ENCODE assay signal across 1 cellular context in the genomic region with DNA sequence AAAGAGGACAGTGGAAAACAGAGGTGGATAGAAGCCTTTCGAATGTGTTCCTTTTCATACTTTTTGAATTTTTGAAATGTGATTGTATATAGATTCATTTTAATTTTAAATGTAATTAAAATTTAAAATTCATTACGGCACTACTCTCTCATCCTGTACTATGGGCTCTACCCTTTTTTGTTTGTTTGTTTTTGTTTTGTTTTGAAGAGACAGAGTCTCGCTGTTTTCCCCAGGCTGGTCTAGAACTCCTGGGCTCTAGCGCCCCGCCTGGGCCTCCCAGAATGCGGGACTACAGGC.
A peak's percentile ranks its signal among the peaks of the same experiment; 100 is the strongest.
TF ChIP-seq lines count a peak whose summit lies in the region.

No MANE protein-coding gene starts in this region.

TF ChIP-seq in HEK293, 187 proteins besides CTCF, POLR2A, EP300 and RAD21 (continued from another document):
- TF ChIP-seq, protein P1, sequence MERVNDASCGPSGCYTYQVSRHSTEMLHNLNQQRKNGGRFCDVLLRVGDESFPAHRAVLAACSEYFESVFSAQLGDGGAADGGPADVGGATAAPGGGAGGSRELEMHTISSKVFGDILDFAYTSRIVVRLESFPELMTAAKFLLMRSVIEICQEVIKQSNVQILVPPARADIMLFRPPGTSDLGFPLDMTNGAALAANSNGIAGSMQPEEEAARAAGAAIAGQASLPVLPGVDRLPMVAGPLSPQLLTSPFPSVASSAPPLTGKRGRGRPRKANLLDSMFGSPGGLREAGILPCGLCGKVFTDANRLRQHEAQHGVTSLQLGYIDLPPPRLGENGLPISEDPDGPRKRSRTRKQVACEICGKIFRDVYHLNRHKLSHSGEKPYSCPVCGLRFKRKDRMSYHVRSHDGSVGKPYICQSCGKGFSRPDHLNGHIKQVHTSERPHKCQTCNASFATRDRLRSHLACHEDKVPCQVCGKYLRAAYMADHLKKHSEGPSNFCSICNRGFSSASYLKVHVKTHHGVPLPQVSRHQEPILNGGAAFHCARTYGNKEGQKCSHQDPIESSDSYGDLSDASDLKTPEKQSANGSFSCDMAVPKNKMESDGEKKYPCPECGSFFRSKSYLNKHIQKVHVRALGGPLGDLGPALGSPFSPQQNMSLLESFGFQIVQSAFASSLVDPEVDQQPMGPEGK (tag by site-specific recombination; IDR thresholded peaks at IDR 0.05), result no peak
- no peak for TF ChIP-seq ZNF341 (tag by site-specific recombination; IDR thresholded peaks at IDR 0.05; ENCODE audit: low read depth)
- no peak for TF ChIP-seq ZNF501 (tag by site-specific recombination; IDR thresholded peaks at IDR 0.05)
- no peak for TF ChIP-seq YY1 (tag by site-specific recombination; IDR thresholded peaks at IDR 0.05)
- TF ChIP-seq ZNF423 (tag by site-specific recombination; IDR thresholded peaks at IDR 0.05), result no peak
- TF ChIP-seq ZNF121 (tag by site-specific recombination; IDR thresholded peaks at IDR 0.05), result no peak
- TF ChIP-seq, protein P2, sequence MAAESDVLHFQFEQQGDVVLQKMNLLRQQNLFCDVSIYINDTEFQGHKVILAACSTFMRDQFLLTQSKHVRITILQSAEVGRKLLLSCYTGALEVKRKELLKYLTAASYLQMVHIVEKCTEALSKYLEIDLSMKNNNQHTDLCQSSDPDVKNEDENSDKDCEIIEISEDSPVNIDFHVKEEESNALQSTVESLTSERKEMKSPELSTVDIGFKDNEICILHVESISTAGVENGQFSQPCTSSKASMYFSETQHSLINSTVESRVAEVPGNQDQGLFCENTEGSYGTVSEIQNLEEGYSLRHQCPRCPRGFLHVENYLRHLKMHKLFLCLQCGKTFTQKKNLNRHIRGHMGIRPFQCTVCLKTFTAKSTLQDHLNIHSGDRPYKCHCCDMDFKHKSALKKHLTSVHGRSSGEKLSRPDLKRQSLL (tag by site-specific recombination; IDR thresholded peaks at IDR 0.05), result peak; percentile 94
- TF ChIP-seq ZNF24 (tag by site-specific recombination; IDR thresholded peaks at IDR 0.05), result 0 out of 2 replicates have a peak, but pooled peaks have one; percentile 21
- no peak for TF ChIP-seq ZFP41 (tag by site-specific recombination; IDR thresholded peaks at IDR 0.05; ENCODE audit: borderline replicate concordance)
- peak; percentile 31; the same call in 1 of the 2 replicates for TF ChIP-seq ZNF518A (tag by site-specific recombination; conservative IDR thresholded peaks at IDR 0.05; ENCODE audit: low read depth)
- no peak for TF ChIP-seq ZNF391 (tag by site-specific recombination; IDR thresholded peaks at IDR 0.05; ENCODE audit: borderline replicate concordance, low read depth)
- 0 out of 2 replicates have a peak, but pooled peaks have one; percentile 9 for TF ChIP-seq SP3 (tag by site-specific recombination; IDR thresholded peaks at IDR 0.05)
- TF ChIP-seq ZFP37 (tag by site-specific recombination; IDR thresholded peaks at IDR 0.05), result 0 out of 2 replicates have a peak, but pooled peaks have one; percentile 34
- no peak for TF ChIP-seq ZNF157 (tag by site-specific recombination; IDR thresholded peaks at IDR 0.05)
- TF ChIP-seq KLF1 (tag by site-specific recombination; IDR thresholded peaks at IDR 0.05), result no peak
- TF ChIP-seq ZNF335 (tag by site-specific recombination; conservative IDR thresholded peaks at IDR 0.05), result peak; percentile 57
